Comparison of ENCODE assay signal across 21 cellular contexts in the genomic region with DNA sequence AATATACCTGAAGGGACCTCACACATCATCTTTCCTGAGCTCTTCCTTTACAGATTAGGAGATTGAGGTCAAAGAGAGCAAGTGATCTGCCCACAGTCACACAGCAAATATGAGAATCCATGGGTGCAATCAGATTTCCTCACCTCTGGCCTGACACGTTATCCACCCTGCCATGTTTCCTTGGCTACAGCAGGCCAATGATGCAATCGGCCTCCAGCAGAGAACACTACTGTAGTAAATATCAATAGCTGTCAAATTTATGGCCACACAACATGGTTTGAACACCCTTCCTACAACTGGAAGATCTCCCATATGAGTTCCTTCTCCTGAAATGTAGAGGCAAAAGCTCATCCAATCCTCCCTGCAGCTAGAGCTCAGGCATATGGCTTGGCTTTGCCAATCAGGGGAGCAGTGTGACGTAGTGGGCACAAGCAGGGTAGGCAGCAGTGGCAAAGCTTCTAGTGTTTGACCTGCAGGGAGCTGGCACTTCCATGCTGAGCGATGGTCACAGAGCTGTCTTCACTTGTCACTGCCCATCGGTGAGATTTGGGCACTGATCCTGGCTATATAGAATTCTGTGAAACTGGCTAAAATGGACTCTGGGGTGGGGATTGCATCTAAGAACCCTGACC.
"Had no signal": no experiment of that assay in that cellular context is flagged by ENCODE, and none has a peak within 500 bp of the region (broad histone marks: within the 10 kb centered on the region; RNA-seq: fewer than 3 reads in every experiment).

No MANE protein-coding gene starts in this region.

- ATAC-seq: activated CD4-positive, CD25-positive, alpha-beta regulatory T cell treated with anti-CD3 and anti-CD28 coated beads, Interleukin-2, amount 50 U/mL, for 24 hours; activated CD8-positive, alpha-beta T cell treated with anti-CD3 and anti-CD28 coated beads, Interleukin-2, amount 10 ng/mL, durations not matched to agents 7 days and 5 days; heart right ventricle; left lung; naive thymus-derived CD4-positive, alpha-beta T cell; stimulated activated naive CD8-positive, alpha-beta T cell treated with anti-CD3 and anti-CD28 coated beads, Interleukin-15, Interleukin-2, amounts not matched to agents 100 U/mL and 50 U/mL, for 24 hours had no signal

- DNase-seq: activated CD4-positive, alpha-beta T cell treated with anti-CD3 and anti-CD28 coated beads, Interleukin-2, amount 50 U/mL, for 1 hour; activated CD8-positive, alpha-beta T cell treated with anti-CD3 and anti-CD28 coated beads, Interleukin-2, amount 10 ng/mL, durations not matched to agents 7 days and 5 days; activated gamma-delta T cell treated with Interleukin-2 at 50 U/mL for 16 hours; activated T-cell treated with anti-CD3 and anti-CD28 coated beads, Interleukin-2, amount 50 U/mL, for 1 hour; aorta; brain microvascular endothelial cell; colonic mucosa; esophagus squamous epithelium; heart right ventricle; kidney; left lung; naive thymus-derived CD4-positive, alpha-beta T cell; occipital lobe; stimulated activated CD4-positive, alpha-beta T cell treated with anti-CD3 and anti-CD28 coated beads, Interleukin-12 subunit alpha, Interleukin-12 subunit beta, amount 100 ng/mL, for 4 hours; stimulated activated CD4-positive, alpha-beta T cell treated with anti-CD3 and anti-CD28 coated beads, Interleukin-4, amount 100 ng/mL, for 4 hours; stimulated activated naive CD8-positive, alpha-beta T cell treated with anti-CD3 and anti-CD28 coated beads, Interleukin-15, Interleukin-2, amounts not matched to agents 100 U/mL and 50 U/mL, for 24 hours; upper lobe of left lung had no signal

- H3K27ac Mint-ChIP-seq: activated CD8-positive, alpha-beta T cell treated with anti-CD3 and anti-CD28 coated beads, Interleukin-2, amount 10 ng/mL, durations not matched to agents 7 days and 5 days; activated naive CD4-positive, alpha-beta T cell treated with anti-CD3 and anti-CD28 coated beads, Interleukin-2, amount 50 U/mL, for 24 hours; naive thymus-derived CD4-positive, alpha-beta T cell had no signal

- H3K4me3 Mint-ChIP-seq: activated CD8-positive, alpha-beta T cell treated with anti-CD3 and anti-CD28 coated beads, Interleukin-2, amount 10 ng/mL, durations not matched to agents 7 days and 5 days; activated naive CD4-positive, alpha-beta T cell treated with anti-CD3 and anti-CD28 coated beads, Interleukin-2, amount 50 U/mL, for 24 hours; naive thymus-derived CD4-positive, alpha-beta T cell; neural crest cell had no signal

- H3K4me1 Mint-ChIP-seq: activated naive CD4-positive, alpha-beta T cell treated with anti-CD3 and anti-CD28 coated beads, Interleukin-2, amount 50 U/mL, for 24 hours; naive thymus-derived CD4-positive, alpha-beta T cell; neural crest cell had no signal

- H3K27me3 Mint-ChIP-seq: progenitor cell of endocrine pancreas had no signal
